Comparison of ENCODE assay signal across 30 cellular contexts in genomic region chr3:149848238-149848637, GRCh38. TPM values are rescaled to one million over a fixed set of nuclear protein-coding genes. Genes with fewer than 3 reads are reported as not detected.
DNase-seq lines count a peak whose midpoint lies in the region; ATAC-seq and TF ChIP-seq lines count a peak whose summit lies in the region.
"Had no signal": no experiment of that assay in that cellular context is flagged by ENCODE, and none has a peak within 500 bp of the region (broad histone marks: within the 10 kb centered on the region; RNA-seq: fewer than 3 reads in every experiment).

No MANE protein-coding gene starts in this region.

- intact Hi-C loops in naive thymus-derived CD4-positive, alpha-beta T cell (cut with micrococcal nuclease): no loop called here
- intact Hi-C loops in A673 (cut with micrococcal nuclease; ENCODE audit: unreplicated experiment): no loop called here

- H3K27ac Mint-ChIP-seq in naive thymus-derived CD4-positive, alpha-beta T cell: peak overlapping the region in 2 of 9 donors; percentile 20 to 39
- H3K27ac Mint-ChIP-seq: HFFc6; mesothelial cell of epicardium; T-helper 1 cell treated with Interleukin-12 subunit alpha and Interleukin-12 subunit beta and Interleukin-4 antibody, amounts not matched to agents 30 μg/mL and 1 μg/mL, for 36 hours had no signal

- H3K36me3 Mint-ChIP-seq in naive thymus-derived CD4-positive, alpha-beta T cell: peaks cover 8 to 67% (median 42%) of the 10 kb centered on the region in 5 donors

- H3K4me1 ChIP-seq in naive thymus-derived CD4-positive, alpha-beta T cell (ENCODE audit: control insufficient read depth in 2 of 2, insufficient read depth in 2 of 2, low read length in 2 of 2): no peaks in the 10 kb centered on the region
- no peaks in the 10 kb centered on the region for H3K4me1 ChIP-seq in A673 (ENCODE audit: insufficient read depth, low read length, poor library complexity, severe bottlenecking)

- no peak overlapping the region for H3K4me3 ChIP-seq in naive thymus-derived CD4-positive, alpha-beta T cell (ENCODE audit: low read length)
- no peak overlapping the region for H3K4me3 ChIP-seq in A673 (ENCODE audit: low read depth, low read length, poor library complexity, severe bottlenecking)
- H3K4me3 ChIP-seq: stomach, tibial artery had no signal

- peaks cover 0 to 2% (median 0%) of the 10 kb centered on the region in 11 donors for H3K9me3 Mint-ChIP-seq in naive thymus-derived CD4-positive, alpha-beta T cell
- H3K9me3 Mint-ChIP-seq: HFFc6; mesothelial cell of epicardium; naive thymus-derived CD8-positive, alpha-beta T cell; T-helper 1 cell treated with Interleukin-12 subunit alpha and Interleukin-12 subunit beta and Interleukin-4 antibody, amounts not matched to agents 30 μg/mL and 1 μg/mL, for 36 hours had no signal

- peaks cover 3 to 41% (median 5%) of the 10 kb centered on the region in 3 experiments for H3K36me3 ChIP-seq in naive thymus-derived CD4-positive, alpha-beta T cell (ENCODE audit: control insufficient read depth in 2 of 3, insufficient read depth in 3 of 3, low read length in 3 of 3)
- H3K36me3 ChIP-seq in A673 (ENCODE audit: insufficient read depth, low read length, poor library complexity, severe bottlenecking): no peaks in the 10 kb centered on the region
- H3K36me3 ChIP-seq: brain microvascular endothelial cell had no signal

- H3K4me1 Mint-ChIP-seq in naive thymus-derived CD4-positive, alpha-beta T cell: peaks cover 3 to 59% (median 52%) of the 10 kb centered on the region in 7 donors
- H3K4me1 Mint-ChIP-seq: mesothelial cell of epicardium had no signal

- no peak overlapping the region for H3K27ac ChIP-seq in naive thymus-derived CD4-positive, alpha-beta T cell (ENCODE audit: low read depth, low read length)
- no peak overlapping the region for H3K27ac ChIP-seq in A673 (ENCODE audit: low read depth, low read length, poor library complexity, severe bottlenecking)
- H3K27ac ChIP-seq: brain microvascular endothelial cell, C4-2B, epithelial cell of prostate, stomach, tibial artery had no signal

- POLR2A ChIA-PET in naive thymus-derived CD4-positive, alpha-beta T cell (lab: Charles Lee): interaction anchor here (0.6 kb wide), 1 partner anchor 828 kb away, joined by 3 read pairs; no protein-coding TSS in a partner anchor
- POLR2A ChIA-PET in A673 (lab: Charles Lee; ENCODE audit: low non-redundant PET): no interaction called here

- CTCF ChIA-PET in naive thymus-derived CD4-positive, alpha-beta T cell (lab: Charles Lee): no interaction called here
- CTCF ChIA-PET in A673 (lab: Charles Lee): no interaction called here

- TF ChIP-seq CTCF in A673 (conservative IDR thresholded peaks at IDR 0.05; ENCODE audit: low read depth, low read length): no peak

- H3K27me3 Mint-ChIP-seq in naive thymus-derived CD4-positive, alpha-beta T cell: no peaks in the 10 kb centered on the region
- H3K27me3 Mint-ChIP-seq: naive thymus-derived CD8-positive, alpha-beta T cell had no signal

- no TSS peak for BruUV-seq in A673 (replicated peaks; lab: Mats Ljungman, UMichigan)

- DNase-seq in CD1c-positive myeloid dendritic cell (ENCODE audit: extremely low spot score) (peak; percentile 65), Kasumi-1 (lab: John Stamatoyannopoulos, UW) (peak; percentile 40 to 53), SKM-1 treated with dmso at 0.1 percent for 144 hours (lab: John Stamatoyannopoulos, UW; ENCODE audit: unreplicated experiment) (peak; percentile 76), cerebellar nuclear complex (lab: John Stamatoyannopoulos, UW) (no peak), A673 (ENCODE audit: low spot score) (no peak)
- DNase-seq in naive thymus-derived CD4-positive, alpha-beta T cell: no peak
- DNase-seq: activated CD4-positive, alpha-beta T cell treated with anti-CD3 and anti-CD28 coated beads for 48 hours; activated T-cell treated with anti-CD3 and anti-CD28 coated beads, Interleukin-2, amount 50 U/mL, for 1 hour; amniotic stem cell; brain microvascular endothelial cell; effector CD4-positive, alpha-beta T cell; GOT3; HFFc6; islet precursor cell; left ventricle myocardium superior; naive thymus-derived CD8-positive, alpha-beta T cell; NCI-H2029; NCI-H524 treated with DMSO at 0.1 percent for 48 hours; NK-92 treated with Interleukin-12 subunit alpha and Interleukin-12 subunit beta, amount 100 ng/mL, for 24 hours; stomach; tibial artery had no signal

- ATAC-seq in naive thymus-derived CD4-positive, alpha-beta T cell: peak; percentile 41
- no peak for ATAC-seq in GM21423 (IDR thresholded peaks at IDR 0.05; ENCODE audit: unreplicated experiment)
- ATAC-seq: left ventricle myocardium superior; naive thymus-derived CD8-positive, alpha-beta T cell had no signal

- no peak overlapping the region for H3K4me3 Mint-ChIP-seq in naive thymus-derived CD4-positive, alpha-beta T cell
- H3K4me3 Mint-ChIP-seq: HFFc6; mesothelial cell of epicardium; T-helper 1 cell treated with Interleukin-12 subunit alpha and Interleukin-12 subunit beta and Interleukin-4 antibody, amounts not matched to agents 30 μg/mL and 1 μg/mL, for 36 hours had no signal

- no peaks in the 10 kb centered on the region for H3K27me3 ChIP-seq in naive thymus-derived CD4-positive, alpha-beta T cell (ENCODE audit: control insufficient read depth in 2 of 2, insufficient read depth in 2 of 2, low read length in 2 of 2)
- no peaks in the 10 kb centered on the region for H3K27me3 ChIP-seq in A673 (replicated peaks; ENCODE audit: insufficient read depth, low read depth, low read length, poor library complexity)
- H3K27me3 ChIP-seq: brain microvascular endothelial cell, stomach, tibial artery had no signal

- no peaks in the 10 kb centered on the region for H3K9me3 ChIP-seq in naive thymus-derived CD4-positive, alpha-beta T cell (ENCODE audit: control insufficient read depth in 2 of 3, low read length in 3 of 3)
- H3K9me3 ChIP-seq in A673 (ENCODE audit: low read depth, low read length, poor library complexity, severe bottlenecking): no peaks in the 10 kb centered on the region
- H3K9me3 ChIP-seq: stomach, tibial artery had no signal

RNA-seq across cellular contexts. Expression of gene RNF13, which starts 35.2 kb away (rescaled TPM):
- 10 to 100 TPM; 41.2 to 68.5 (median 66.1) TPM for total RNA-seq in naive thymus-derived CD4-positive, alpha-beta T cell
- 100 to 1,000 TPM; 106 to 131 TPM for polyA plus RNA-seq in naive thymus-derived CD4-positive, alpha-beta T cell
- 21.7 and 23.0 TPM in 2 replicates for total RNA-seq in A673 (2021)

RNA-seq across cellular contexts. Expression of gene ANKUB1, which starts 55.9 kb away (rescaled TPM):
- not detected for total RNA-seq in naive thymus-derived CD4-positive, alpha-beta T cell
- not detected for polyA plus RNA-seq in naive thymus-derived CD4-positive, alpha-beta T cell
- total RNA-seq in A673 (2021): not detected in 2 replicates
- total RNA-seq: activated CD8-positive, alpha-beta memory T cell treated with anti-CD3 and anti-CD28 coated beads for 36 hours; HFFc6; left ventricle myocardium superior; naive thymus-derived CD8-positive, alpha-beta T cell; omental fat pad; skeletal muscle tissue; stomach had no signal
- polyA plus RNA-seq: AG04450; naive thymus-derived CD8-positive, alpha-beta T cell; stomach had no signal

Comparison
In these comparisons a context has a peak if more than half of its experiments do, and no peak if none do; other contexts are left out.
1. DNase-seq: peak in CD1c-positive myeloid dendritic cell (single experiment), Kasumi-1 (2 of 2) and SKM-1 treated with dmso at 0.1 percent for 144 hours (single experiment); none in naive thymus-derived CD4-positive, alpha-beta T cell (0 of 9), cerebellar nuclear complex (0 of 2) and A673 (single experiment).